Comparison of ENCODE assay signal across 28 cellular contexts in the genomic region with DNA sequence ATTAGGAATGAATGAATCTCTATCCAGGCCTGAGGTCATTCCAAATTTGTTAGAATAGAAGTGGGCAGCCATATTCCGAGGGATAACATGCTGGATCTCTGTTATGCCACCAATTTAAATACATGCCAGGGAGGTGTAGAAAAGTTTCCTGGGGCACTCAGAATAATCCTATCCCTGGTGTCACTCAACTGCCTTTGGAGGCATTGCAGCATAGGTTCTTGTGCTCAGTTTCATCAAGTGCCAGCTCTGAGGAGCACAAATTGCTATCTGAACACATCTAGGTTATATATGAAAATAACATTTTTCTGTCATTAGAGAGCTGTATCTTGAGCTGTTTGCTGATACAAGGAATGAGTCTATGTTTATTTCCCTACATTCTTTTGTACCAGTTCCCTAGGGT.
"Had no signal": no experiment of that assay in that cellular context is flagged by ENCODE, and none has a peak within 500 bp of the region (broad histone marks: within the 10 kb centered on the region; RNA-seq: fewer than 3 reads in every experiment).

No MANE protein-coding gene starts in this region.

- H3K4me3 Mint-ChIP-seq: immature natural killer cell; mesothelial cell of epicardium; naive B cell; natural killer cell; nephron progenitor cell; neural progenitor cell; stimulated activated memory B cell treated with anti-CD40 and anti-IgM and Interleukin-4, amounts not matched to agents 10 μg/mL and 1 μg/mL and 100 μg/mL, for 72 hours; stimulated activated naive CD8-positive, alpha-beta T cell treated with anti-CD3 and anti-CD28 coated beads, Interleukin-15, amount 100 ng/mL, for 72 hours had no signal

- ATAC-seq: left colon; left lung; natural killer cell; right lobe of liver; stimulated activated memory B cell treated with anti-CD40 and anti-IgM and Interleukin-4, amounts not matched to agents 10 μg/mL and 1 μg/mL and 100 μg/mL, for 72 hours; stimulated activated naive CD8-positive, alpha-beta T cell treated with anti-CD3 and anti-CD28 coated beads, Interleukin-15, amount 100 ng/mL, for 72 hours; upper lobe of right lung had no signal

- H3K27me3 ChIP-seq: left lung, neural progenitor cell, neutrophil, right atrium auricular region, right lobe of liver, thyroid gland, upper lobe of right lung had no signal

- H3K36me3 Mint-ChIP-seq: immature natural killer cell; naive B cell; natural killer cell; neural progenitor cell; stimulated activated memory B cell treated with anti-CD40 and anti-IgM and Interleukin-4, amounts not matched to agents 10 μg/mL and 1 μg/mL and 100 μg/mL, for 72 hours had no signal

- H3K9me3 ChIP-seq: left lung, neutrophil, right atrium auricular region, right lobe of liver, thyroid gland, upper lobe of right lung had no signal

- DNase-seq: immature natural killer cell; kidney; left colon; left lung; mesendoderm; naive B cell; natural killer cell; nephron progenitor cell; occipital lobe; right lobe of liver; stimulated activated CD4-positive, alpha-beta T cell treated with anti-CD3 and anti-CD28 coated beads, Interleukin-1b, Interleukin-23, amount 100 ng/mL, for 48 hours; stimulated activated CD4-positive, alpha-beta T cell treated with anti-CD3 and anti-CD28 coated beads, Interleukin-2, amount 100 ng/mL, for 48 hours; stimulated activated CD4-positive, alpha-beta T cell treated with anti-CD3 and anti-CD28 coated beads, Interleukin-4, amount 100 ng/mL, for 4 hours; stimulated activated CD8-positive, alpha-beta memory T cell treated with anti-CD3 and anti-CD28 coated beads, Interleukin-4, amount 100 ng/mL, for 48 hours; stimulated activated naive CD4-positive, alpha-beta T cell treated with Interleukin-2 at 50 U/mL for 16 hours; stimulated activated naive CD8-positive, alpha-beta T cell treated with anti-CD3 and anti-CD28 coated beads, Interleukin-15, amount 100 ng/mL, for 72 hours; substantia nigra; thyroid gland; trophoblast cell; upper lobe of right lung had no signal

- H3K4me1 ChIP-seq: left lung, parathyroid adenoma, right atrium auricular region, right lobe of liver had no signal

- H3K9me3 Mint-ChIP-seq: mesothelial cell of epicardium; nephron progenitor cell; neural progenitor cell; stimulated activated memory B cell treated with anti-CD40 and anti-IgM and Interleukin-4, amounts not matched to agents 10 μg/mL and 1 μg/mL and 100 μg/mL, for 72 hours had no signal

- H3K4me3 ChIP-seq: left lung, lung, neural progenitor cell, right atrium auricular region, right lobe of liver, smooth muscle cell, thyroid gland, upper lobe of right lung had no signal

- H3K27ac ChIP-seq: left lung, neural progenitor cell, neutrophil, parathyroid adenoma, right atrium auricular region, right lobe of liver, thyroid gland, upper lobe of right lung had no signal

- H3K4me1 Mint-ChIP-seq: immature natural killer cell; mesothelial cell of epicardium; naive B cell; natural killer cell; nephron progenitor cell; neural progenitor cell; stimulated activated memory B cell treated with anti-CD40 and anti-IgM and Interleukin-4, amounts not matched to agents 10 μg/mL and 1 μg/mL and 100 μg/mL, for 72 hours; stimulated activated naive CD8-positive, alpha-beta T cell treated with anti-CD3 and anti-CD28 coated beads, Interleukin-15, amount 100 ng/mL, for 72 hours had no signal

- H3K36me3 ChIP-seq: left lung, neural progenitor cell, neutrophil, right atrium auricular region, right lobe of liver, thyroid gland, upper lobe of right lung had no signal

- H3K27me3 Mint-ChIP-seq: stimulated activated memory B cell treated with anti-CD40 and anti-IgM and Interleukin-4, amounts not matched to agents 10 μg/mL and 1 μg/mL and 100 μg/mL, for 72 hours; stimulated activated naive CD8-positive, alpha-beta T cell treated with anti-CD3 and anti-CD28 coated beads, Interleukin-15, amount 100 ng/mL, for 72 hours had no signal

- H3K27ac Mint-ChIP-seq: immature natural killer cell; mesothelial cell of epicardium; naive B cell; natural killer cell; nephron progenitor cell; neural progenitor cell; stimulated activated memory B cell treated with anti-CD40 and anti-IgM and Interleukin-4, amounts not matched to agents 10 μg/mL and 1 μg/mL and 100 μg/mL, for 72 hours; stimulated activated naive CD8-positive, alpha-beta T cell treated with anti-CD3 and anti-CD28 coated beads, Interleukin-15, amount 100 ng/mL, for 72 hours had no signal
